ENCODE assay signal across 8 cellular contexts in the genomic region with DNA sequence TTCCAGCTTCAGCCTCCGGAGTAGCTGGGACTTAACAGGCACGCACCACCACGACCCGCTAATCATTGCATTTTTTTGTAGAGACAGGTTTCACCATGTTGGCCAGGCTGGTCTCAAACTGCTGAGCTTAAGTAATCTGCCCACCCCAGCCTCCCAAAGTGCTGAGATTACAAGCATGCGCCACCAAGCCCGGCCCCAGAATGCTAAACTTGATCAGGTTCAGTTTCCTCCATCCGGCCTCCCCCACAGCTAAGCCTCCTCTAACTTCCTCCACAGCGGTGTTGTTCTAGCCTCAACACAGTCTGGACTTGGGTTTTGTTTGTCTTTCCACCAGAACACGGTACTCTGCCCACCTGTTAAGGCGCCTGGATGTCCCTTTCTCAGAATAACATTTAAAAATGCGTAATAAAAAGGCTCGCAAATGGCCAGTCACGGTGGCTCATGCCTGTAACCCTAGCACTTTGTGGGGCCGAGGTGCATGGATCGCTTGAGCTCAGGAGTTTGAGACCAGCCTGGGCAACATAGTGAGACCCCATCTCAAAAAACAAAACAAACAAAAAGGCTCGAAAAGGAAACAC. TPM values are rescaled to one million over a fixed set of nuclear protein-coding genes. Genes with fewer than 3 reads are reported as not detected.
A peak's percentile ranks its signal among the peaks of the same experiment; 100 is the strongest.
DNase-seq lines count a peak whose midpoint lies in the region; ATAC-seq and TF ChIP-seq lines count a peak whose summit lies in the region.

No MANE protein-coding gene starts in this region.

- peaks cover 67% of the 10 kb centered on the region for H3K79me2 ChIP-seq in DND-41 (ENCODE audit: insufficient read depth, low read length)
- peaks cover 67% of the 10 kb centered on the region for H3K79me2 ChIP-seq in GM23338 (replicated peaks; ENCODE audit: insufficient read depth)

- H3K27ac ChIP-seq in DND-41 (ENCODE audit: low read length) = no peak overlapping the region
- peak overlapping the region; percentile 86 for H3K27ac ChIP-seq in GM23338 (ENCODE audit: low read depth)
- peak overlapping the region; percentile 52 for H3K27ac ChIP-seq in iPS-20b (ENCODE audit: low read length)
- H3K27ac ChIP-seq in A673 (ENCODE audit: low read depth, low read length, poor library complexity, severe bottlenecking) = no peak overlapping the region

- CTCF ChIA-PET in A673 (lab: Charles Lee) = no interaction called here

- TF ChIP-seq CTCF in DND-41 (IDR thresholded peaks at IDR 0.05; ENCODE audit: borderline replicate concordance, extremely low read depth, low read length, poor library complexity, severe bottlenecking) = no peak
- no peak for TF ChIP-seq CTCF in GM23338 (conservative IDR thresholded peaks at IDR 0.05; ENCODE audit: low read depth in 2 of 2)
- no peak for TF ChIP-seq CTCF in A673 (conservative IDR thresholded peaks at IDR 0.05; ENCODE audit: low read depth, low read length)

- H3K27me3 Mint-ChIP-seq in GM23338 (ENCODE audit: insufficient read depth, low read depth, poor library complexity) = peaks cover 6% of the 10 kb centered on the region
- H3K27me3 Mint-ChIP-seq in T-helper 2 cell treated with Interferon-gamma antibody and Interleukin-4, amounts not matched to agents 5 μg/mL and 100 μg/mL, for 36 hours (ENCODE audit: low read depth) = no peaks in the 10 kb centered on the region

- H2AFZ ChIP-seq in DND-41 (ENCODE audit: low read depth, low read length) (no peak overlapping the region), GM23338 (no peak overlapping the region)

- no TSS peak for BruUV-seq in A673 (replicated peaks; lab: Mats Ljungman, UMichigan)

- H3K9me3 Mint-ChIP-seq in GM23338 = peaks cover 2% of the 10 kb centered on the region; the same call in 2 of the 3 replicates
- no peaks in the 10 kb centered on the region for H3K9me3 Mint-ChIP-seq in T-helper 2 cell treated with Interferon-gamma antibody and Interleukin-4, amounts not matched to agents 5 μg/mL and 100 μg/mL, for 36 hours

- ATAC-seq in DND-41 (ENCODE audit: insufficient read depth, low read depth) (no peak), GM23338 (peak; percentile 5)

- peaks cover 32% of the 10 kb centered on the region for H3K36me3 Mint-ChIP-seq in GM23338 (ENCODE audit: low read depth)
- peaks cover 22% of the 10 kb centered on the region for H3K36me3 Mint-ChIP-seq in T-helper 2 cell treated with Interferon-gamma antibody and Interleukin-4, amounts not matched to agents 5 μg/mL and 100 μg/mL, for 36 hours (ENCODE audit: low read depth)

- H3K4me1 ChIP-seq in DND-41 (ENCODE audit: insufficient read depth, low read length) = peaks cover 37% of the 10 kb centered on the region
- peaks cover 41% of the 10 kb centered on the region for H3K4me1 ChIP-seq in GM23338 (ENCODE audit: insufficient read depth)
- peaks cover 26% of the 10 kb centered on the region for H3K4me1 ChIP-seq in iPS-20b (ENCODE audit: insufficient read depth, low read length)
- peaks cover 40% of the 10 kb centered on the region for H3K4me1 ChIP-seq in A673 (ENCODE audit: insufficient read depth, low read length, poor library complexity, severe bottlenecking)

- H3K9ac ChIP-seq in DND-41 (ENCODE audit: low read depth, low read length) (peak overlapping the region; percentile 31; the same call in 1 of the 2 replicates), iPS-20b (ENCODE audit: low read depth, low read length) (peak overlapping the region; percentile 85; the same call in 1 of the 2 replicates)

- DNase-seq in DND-41 = no peak
- peak; percentile 74 for DNase-seq in GM23338 (ENCODE audit: low spot score)
- no peak for DNase-seq in T-helper 2 cell treated with Interferon-gamma antibody and Interleukin-4, amounts not matched to agents 5 μg/mL and 100 μg/mL, for 36 hours (ENCODE audit: low spot score)
- DNase-seq in NCI-H2081 treated with DMSO at 0.1 percent for 48 hours (lab: John Stamatoyannopoulos, UW) = no peak
- DNase-seq in A673 (ENCODE audit: low spot score) = no peak
- no peak for DNase-seq in anterior cingulate cortex (lab: John Stamatoyannopoulos, UW)
- no peak for DNase-seq in GM03348 (ENCODE audit: low spot score)

- H3K27ac Mint-ChIP-seq in GM23338 = peak overlapping the region; percentile 97
- H3K27ac Mint-ChIP-seq in T-helper 2 cell treated with Interferon-gamma antibody and Interleukin-4, amounts not matched to agents 5 μg/mL and 100 μg/mL, for 36 hours = peak overlapping the region; percentile 64

- H3K9me3 ChIP-seq in DND-41 (ENCODE audit: insufficient read depth, low read length, severe bottlenecking) = no peaks in the 10 kb centered on the region
- H3K9me3 ChIP-seq in iPS-20b (ENCODE audit: insufficient read depth, low read depth, low read length) = no peaks in the 10 kb centered on the region
- H3K9me3 ChIP-seq in A673 (ENCODE audit: low read depth, low read length, poor library complexity, severe bottlenecking) = no peaks in the 10 kb centered on the region

- peaks cover 54% of the 10 kb centered on the region for H3K4me1 Mint-ChIP-seq in GM23338
- peaks cover 38% of the 10 kb centered on the region for H3K4me1 Mint-ChIP-seq in T-helper 2 cell treated with Interferon-gamma antibody and Interleukin-4, amounts not matched to agents 5 μg/mL and 100 μg/mL, for 36 hours (ENCODE audit: low read depth)

- peak overlapping the region; percentile 96; the same call in 1 of the 2 replicates for H3K4me2 ChIP-seq in DND-41 (ENCODE audit: insufficient read depth, low read length)
- peak overlapping the region; percentile 77 for H3K4me2 ChIP-seq in GM23338

- peaks cover 8% of the 10 kb centered on the region; the same call in 1 of the 2 replicates for H3F3A ChIP-seq in GM23338 (replicated peaks; ENCODE audit: low read depth)

- intact Hi-C loops in A673 (cut with micrococcal nuclease; ENCODE audit: unreplicated experiment) = no loop called here

- H3K36me3 ChIP-seq in DND-41 (ENCODE audit: insufficient read depth, low read length) = peaks cover 38% of the 10 kb centered on the region
- peaks cover 14% of the 10 kb centered on the region for H3K36me3 ChIP-seq in GM23338 (ENCODE audit: insufficient read depth)
- peaks cover 25% of the 10 kb centered on the region for H3K36me3 ChIP-seq in iPS-20b (ENCODE audit: insufficient read depth, low read depth, low read length)
- peaks cover 21% of the 10 kb centered on the region for H3K36me3 ChIP-seq in A673 (ENCODE audit: insufficient read depth, low read length, poor library complexity, severe bottlenecking)

- peak overlapping the region in 1 of 2 experiments; percentile 72; a peak in 1 of 4 replicates for H3K4me3 ChIP-seq in DND-41 (ENCODE audit: low read depth in 1 of 2, low read length in 2 of 2)
- peak overlapping the region; percentile 96 for H3K4me3 ChIP-seq in GM23338
- peak overlapping the region; percentile 88 for H3K4me3 ChIP-seq in iPS-20b (ENCODE audit: low read length)
- no peak overlapping the region for H3K4me3 ChIP-seq in A673 (ENCODE audit: low read depth, low read length, poor library complexity, severe bottlenecking)

- peaks cover 52% of the 10 kb centered on the region for H4K20me1 ChIP-seq in DND-41 (ENCODE audit: insufficient read depth, low read length)
- peaks cover 16% of the 10 kb centered on the region for H4K20me1 ChIP-seq in GM23338 (replicated peaks; ENCODE audit: insufficient read depth)

- H3K4me3 Mint-ChIP-seq in GM23338 = peak overlapping the region; percentile 97
- H3K4me3 Mint-ChIP-seq in T-helper 2 cell treated with Interferon-gamma antibody and Interleukin-4, amounts not matched to agents 5 μg/mL and 100 μg/mL, for 36 hours = peak overlapping the region; percentile 91

- H3K27me3 ChIP-seq in DND-41 (ENCODE audit: insufficient read depth, low read length, poor library complexity) (no peaks in the 10 kb centered on the region), GM23338 (ENCODE audit: insufficient read depth) (no peaks in the 10 kb centered on the region), iPS-20b (ENCODE audit: insufficient read depth, low read length) (no peaks in the 10 kb centered on the region), A673 (replicated peaks; ENCODE audit: insufficient read depth, low read depth, low read length, poor library complexity) (no peaks in the 10 kb centered on the region)

- POLR2A ChIA-PET in A673 (lab: Charles Lee; ENCODE audit: low non-redundant PET) = no interaction called here

- no peaks in the 10 kb centered on the region for H3K9me2 ChIP-seq in GM23338 (ENCODE audit: insufficient read depth)

TF ChIP-seq in GM23338, 12 proteins besides CTCF, POLR2A, EP300 and RAD21 (continues in another document):
- no peak for TF ChIP-seq POLR2AphosphoS5 (IDR thresholded peaks at IDR 0.05; ENCODE audit: low read depth)

RNA-seq across cellular contexts. Expression of gene PARP1, which starts 2.4 kb away (rescaled TPM):
- 603 and 877 TPM in 2 replicates for total RNA-seq in GM23338 (2014; rRNA removed; shearing (Covaris generic))
- polyA plus RNA-seq in GM23338 (2016; fragmentation: Nextera tagmentation; extraction: Ambion mirVana) = 1,061 and 1,082 TPM in 2 replicates
- total RNA-seq in A673 (2021) = 263 TPM in 2 replicates

Comparison
In these comparisons a context has a peak if more than half of its experiments do, and no peak if none do; other contexts are left out.
1. H3K27ac ChIP-seq: peak in GM23338 (single experiment) and iPS-20b (single experiment); none in DND-41 (single experiment) and A673 (single experiment).